In the genomic region with DNA sequence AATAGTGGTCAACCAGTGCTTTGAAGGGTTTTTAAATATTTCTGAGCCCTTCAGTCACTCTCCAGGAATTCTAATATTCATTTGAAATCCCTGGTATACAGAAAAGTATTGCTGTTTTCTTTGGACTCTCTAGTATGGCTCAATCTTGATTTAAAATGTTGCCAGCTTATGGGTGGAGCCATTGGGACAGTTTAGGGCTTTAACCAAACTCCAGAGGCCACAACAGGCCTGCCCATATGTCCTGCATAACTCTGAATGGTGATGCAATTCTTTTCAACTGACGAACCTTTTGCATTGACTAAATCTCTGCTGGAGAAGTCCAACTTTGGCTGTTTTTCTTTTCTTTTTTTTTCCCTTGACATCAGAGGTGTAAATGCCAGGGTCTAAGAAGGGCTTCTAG, we compare ENCODE assay signal across 1 cellular context.
TF ChIP-seq lines count a peak whose summit lies in the region.

No MANE protein-coding gene starts in this region.

TF ChIP-seq in HCT116, 20 proteins besides CTCF, POLR2A, EP300 and RAD21 (continued from another document):
- TF ChIP-seq, protein P1, sequence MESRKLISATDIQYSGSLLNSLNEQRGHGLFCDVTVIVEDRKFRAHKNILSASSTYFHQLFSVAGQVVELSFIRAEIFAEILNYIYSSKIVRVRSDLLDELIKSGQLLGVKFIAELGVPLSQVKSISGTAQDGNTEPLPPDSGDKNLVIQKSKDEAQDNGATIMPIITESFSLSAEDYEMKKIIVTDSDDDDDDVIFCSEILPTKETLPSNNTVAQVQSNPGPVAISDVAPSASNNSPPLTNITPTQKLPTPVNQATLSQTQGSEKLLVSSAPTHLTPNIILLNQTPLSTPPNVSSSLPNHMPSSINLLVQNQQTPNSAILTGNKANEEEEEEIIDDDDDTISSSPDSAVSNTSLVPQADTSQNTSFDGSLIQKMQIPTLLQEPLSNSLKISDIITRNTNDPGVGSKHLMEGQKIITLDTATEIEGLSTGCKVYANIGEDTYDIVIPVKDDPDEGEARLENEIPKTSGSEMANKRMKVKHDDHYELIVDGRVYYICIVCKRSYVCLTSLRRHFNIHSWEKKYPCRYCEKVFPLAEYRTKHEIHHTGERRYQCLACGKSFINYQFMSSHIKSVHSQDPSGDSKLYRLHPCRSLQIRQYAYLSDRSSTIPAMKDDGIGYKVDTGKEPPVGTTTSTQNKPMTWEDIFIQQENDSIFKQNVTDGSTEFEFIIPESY (IDR thresholded peaks at IDR 0.05; ENCODE audit: extremely low read depth, insufficient replicate concordance, low read length), result no peak
- TF ChIP-seq ZNF274 (IDR thresholded peaks at IDR 0.05; ENCODE audit: low read depth, low read length) (no peak), EGR1 (IDR thresholded peaks at IDR 0.05; ENCODE audit: low read depth) (no peak), CEBPB (IDR thresholded peaks at IDR 0.05; ENCODE audit: low read depth) (no peak), ZFX (IDR thresholded peaks at IDR 0.05) (no peak), SIN3A (IDR thresholded peaks at IDR 0.05; ENCODE audit: low read depth) (no peak), TCF7L2 (IDR thresholded peaks at IDR 0.05; ENCODE audit: borderline replicate concordance, extremely low read depth, insufficient read depth, insufficient read length) (no peak), CBX3 (IDR thresholded peaks at IDR 0.05; ENCODE audit: low read depth) (no peak), YY1 (IDR thresholded peaks at IDR 0.05; ENCODE audit: extremely low read depth, insufficient replicate concordance, low read depth, low read length) (no peak), SP1 (IDR thresholded peaks at IDR 0.05; ENCODE audit: low read depth) (no peak), FOSL1 (IDR thresholded peaks at IDR 0.05; ENCODE audit: low read depth) (no peak), POLR2AphosphoS5 (IDR thresholded peaks at IDR 0.05; ENCODE audit: low read depth, low read length) (no peak), SRF (IDR thresholded peaks at IDR 0.05; ENCODE audit: low read depth) (no peak), EZH2phosphoT487 (IDR thresholded peaks at IDR 0.05; ENCODE audit: borderline replicate concordance) (no peak), EZH2 (IDR thresholded peaks at IDR 0.05) (no peak), ELF1 (IDR thresholded peaks at IDR 0.05; ENCODE audit: borderline replicate concordance, low read depth) (no peak)
- TF ChIP-seq, protein P2, sequence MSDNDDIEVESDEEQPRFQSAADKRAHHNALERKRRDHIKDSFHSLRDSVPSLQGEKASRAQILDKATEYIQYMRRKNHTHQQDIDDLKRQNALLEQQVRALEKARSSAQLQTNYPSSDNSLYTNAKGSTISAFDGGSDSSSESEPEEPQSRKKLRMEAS (IDR thresholded peaks at IDR 0.05), result no peak
- TF ChIP-seq, protein P3, sequence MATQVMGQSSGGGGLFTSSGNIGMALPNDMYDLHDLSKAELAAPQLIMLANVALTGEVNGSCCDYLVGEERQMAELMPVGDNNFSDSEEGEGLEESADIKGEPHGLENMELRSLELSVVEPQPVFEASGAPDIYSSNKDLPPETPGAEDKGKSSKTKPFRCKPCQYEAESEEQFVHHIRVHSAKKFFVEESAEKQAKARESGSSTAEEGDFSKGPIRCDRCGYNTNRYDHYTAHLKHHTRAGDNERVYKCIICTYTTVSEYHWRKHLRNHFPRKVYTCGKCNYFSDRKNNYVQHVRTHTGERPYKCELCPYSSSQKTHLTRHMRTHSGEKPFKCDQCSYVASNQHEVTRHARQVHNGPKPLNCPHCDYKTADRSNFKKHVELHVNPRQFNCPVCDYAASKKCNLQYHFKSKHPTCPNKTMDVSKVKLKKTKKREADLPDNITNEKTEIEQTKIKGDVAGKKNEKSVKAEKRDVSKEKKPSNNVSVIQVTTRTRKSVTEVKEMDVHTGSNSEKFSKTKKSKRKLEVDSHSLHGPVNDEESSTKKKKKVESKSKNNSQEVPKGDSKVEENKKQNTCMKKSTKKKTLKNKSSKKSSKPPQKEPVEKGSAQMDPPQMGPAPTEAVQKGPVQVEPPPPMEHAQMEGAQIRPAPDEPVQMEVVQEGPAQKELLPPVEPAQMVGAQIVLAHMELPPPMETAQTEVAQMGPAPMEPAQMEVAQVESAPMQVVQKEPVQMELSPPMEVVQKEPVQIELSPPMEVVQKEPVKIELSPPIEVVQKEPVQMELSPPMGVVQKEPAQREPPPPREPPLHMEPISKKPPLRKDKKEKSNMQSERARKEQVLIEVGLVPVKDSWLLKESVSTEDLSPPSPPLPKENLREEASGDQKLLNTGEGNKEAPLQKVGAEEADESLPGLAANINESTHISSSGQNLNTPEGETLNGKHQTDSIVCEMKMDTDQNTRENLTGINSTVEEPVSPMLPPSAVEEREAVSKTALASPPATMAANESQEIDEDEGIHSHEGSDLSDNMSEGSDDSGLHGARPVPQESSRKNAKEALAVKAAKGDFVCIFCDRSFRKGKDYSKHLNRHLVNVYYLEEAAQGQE (IDR thresholded peaks at IDR 0.05; ENCODE audit: low read depth), result no peak
- TF ChIP-seq, protein P4, sequence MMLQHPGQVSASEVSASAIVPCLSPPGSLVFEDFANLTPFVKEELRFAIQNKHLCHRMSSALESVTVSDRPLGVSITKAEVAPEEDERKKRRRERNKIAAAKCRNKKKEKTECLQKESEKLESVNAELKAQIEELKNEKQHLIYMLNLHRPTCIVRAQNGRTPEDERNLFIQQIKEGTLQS (IDR thresholded peaks at IDR 0.05), result no peak
TF ChIP-seq in HCT116: peak in this region for 0.
